Comparison of ENCODE assay signal across 10 cellular contexts in genomic region chr12:111673503-111673902, GRCh38. TPM values are rescaled to one million over a fixed set of nuclear protein-coding genes. Genes with fewer than 3 reads are reported as not detected.
A peak's percentile ranks its signal among the peaks of the same experiment; 100 is the strongest.
DNase-seq lines count a peak whose midpoint lies in the region; ATAC-seq and TF ChIP-seq lines count a peak whose summit lies in the region.
"Had no signal": no experiment of that assay in that cellular context is flagged by ENCODE, and none has a peak within 500 bp of the region (broad histone marks: within the 10 kb centered on the region; RNA-seq: fewer than 3 reads in every experiment).

No MANE protein-coding gene starts in this region.

- H3K36me3 ChIP-seq in GM23338 (ENCODE audit: insufficient read depth) (peaks cover 40% of the 10 kb centered on the region), hepatocyte (replicated peaks; ENCODE audit: insufficient read depth, low read depth) (no peaks in the 10 kb centered on the region)

- 95% methylated on average over 3 of the region's 3 CpGs for WGBS in hepatocyte (ENCODE audit: low lambda C conversion rate, missing lambda C conversion rate)

- peaks cover 2% of the 10 kb centered on the region for H3K27me3 Mint-ChIP-seq in GM23338 (ENCODE audit: insufficient read depth, low read depth, poor library complexity)
- H3K27me3 Mint-ChIP-seq in WTC11 (ENCODE audit: low read depth), result no peaks in the 10 kb centered on the region
- H3K27me3 Mint-ChIP-seq: activated naive CD4-positive, alpha-beta T cell treated with anti-CD3 and anti-CD28 coated beads, Interleukin-2, amount 50 U/mL, for 24 hours had no signal

- peak; percentile 59 for TF ChIP-seq CTCF in AG09309 (IDR thresholded peaks at IDR 0.05; ENCODE audit: control insufficient read depth, insufficient read depth, low read depth, low read length, missing control alignments)
- TF ChIP-seq CTCF in GM23338 (conservative IDR thresholded peaks at IDR 0.05; ENCODE audit: low read depth in 2 of 2), result peak; percentile 52 to 62
- TF ChIP-seq CTCF in WTC11 (IDR thresholded peaks at IDR 0.05), result peak; percentile 20; the same call in 1 of the 2 replicates
- TF ChIP-seq CTCF in hepatocyte (IDR thresholded peaks at IDR 0.05; ENCODE audit: poor library complexity), result peak; percentile 53

- no peak overlapping the region for H2AFZ ChIP-seq in GM23338
- no peak overlapping the region for H2AFZ ChIP-seq in hepatocyte

- no peaks in the 10 kb centered on the region for H3K27me3 ChIP-seq in GM23338 (ENCODE audit: insufficient read depth)
- no peaks in the 10 kb centered on the region for H3K27me3 ChIP-seq in hepatocyte

- H3K27ac ChIP-seq in GM23338 (ENCODE audit: low read depth) (peak overlapping the region; percentile 59; the same call in 1 of the 2 replicates), hepatocyte (no peak overlapping the region)

- H3K4me2 ChIP-seq in GM23338, result no peak overlapping the region
- H3K4me2 ChIP-seq in hepatocyte, result no peak overlapping the region

- no peaks in the 10 kb centered on the region for H3K4me1 ChIP-seq in GM23338 (ENCODE audit: insufficient read depth)
- no peaks in the 10 kb centered on the region for H3K4me1 ChIP-seq in hepatocyte (ENCODE audit: insufficient read depth)

- no peaks in the 10 kb centered on the region for H3K9me3 ChIP-seq in hepatocyte (ENCODE audit: low read depth)

- H3F3A ChIP-seq in GM23338 (replicated peaks; ENCODE audit: low read depth), result 0 out of 2 replicates have a peak, but pooled peaks cover 9% of the 10 kb centered on the region

- H3K27ac Mint-ChIP-seq in GM23338 (no peak overlapping the region), WTC11 (no peak overlapping the region)
- H3K27ac Mint-ChIP-seq: activated naive CD4-positive, alpha-beta T cell treated with anti-CD3 and anti-CD28 coated beads, Interleukin-2, amount 50 U/mL, for 24 hours had no signal

- H3K9me3 Mint-ChIP-seq in GM23338, result no peaks in the 10 kb centered on the region
- no peaks in the 10 kb centered on the region for H3K9me3 Mint-ChIP-seq in WTC11
- H3K9me3 Mint-ChIP-seq: activated naive CD4-positive, alpha-beta T cell treated with anti-CD3 and anti-CD28 coated beads, Interleukin-2, amount 50 U/mL, for 24 hours had no signal

- no peak; the same call in 2 of the 3 replicates for ATAC-seq in GM23338
- no peak for ATAC-seq in WTC11
- no peak for ATAC-seq in HG03025 (IDR thresholded peaks at IDR 0.05; ENCODE audit: low FRiP score, unreplicated experiment)
- ATAC-seq in GM21447 (IDR thresholded peaks at IDR 0.05; ENCODE audit: unreplicated experiment), result no peak

- H3K79me2 ChIP-seq in GM23338 (replicated peaks; ENCODE audit: insufficient read depth) (no peaks in the 10 kb centered on the region), hepatocyte (no peaks in the 10 kb centered on the region)

- H3K9me2 ChIP-seq in GM23338 (ENCODE audit: insufficient read depth), result no peaks in the 10 kb centered on the region
- no peaks in the 10 kb centered on the region for H3K9me2 ChIP-seq in hepatocyte (replicated peaks; ENCODE audit: insufficient read depth)

- no peak for DNase-seq in AG09309 (ENCODE audit: low read depth)
- peak; percentile 61 for DNase-seq in GM23338 (ENCODE audit: low spot score)
- no peak for DNase-seq in WTC11 (ENCODE audit: low spot score)
- peak; percentile 32 for DNase-seq in hepatocyte (ENCODE audit: low spot score)
- DNase-seq in NCI-H146 (lab: John Stamatoyannopoulos, UW), result no peak
- no peak for DNase-seq in activated CD4-positive, alpha-beta T cell treated with anti-CD3 and anti-CD28 coated beads for 4 hours
- DNase-seq: left colon had no signal

- no peaks in the 10 kb centered on the region for H3K4me1 Mint-ChIP-seq in GM23338
- H3K4me1 Mint-ChIP-seq in WTC11, result no peaks in the 10 kb centered on the region
- H3K4me1 Mint-ChIP-seq: activated naive CD4-positive, alpha-beta T cell treated with anti-CD3 and anti-CD28 coated beads, Interleukin-2, amount 50 U/mL, for 24 hours had no signal

- CTCF ChIA-PET in WTC11 (lab: Charles Lee), result interaction anchor here (0.5 to 2.2 kb wide), 28 partner anchors 9 to 312 kb away, joined by 3 to 13 read pairs (median 3); partner anchors contain the start of genes ACAD10 and BRAP

- H3K4me3 Mint-ChIP-seq in GM23338 (no peak overlapping the region), WTC11 (no peak overlapping the region)
- H3K4me3 Mint-ChIP-seq: activated naive CD4-positive, alpha-beta T cell treated with anti-CD3 and anti-CD28 coated beads, Interleukin-2, amount 50 U/mL, for 24 hours had no signal

- no peak overlapping the region for H3K4me3 ChIP-seq in AG09309 (ENCODE audit: control insufficient read depth, low read depth, low read length)
- no peak overlapping the region for H3K4me3 ChIP-seq in GM23338
- H3K4me3 ChIP-seq in hepatocyte, result no peak overlapping the region

- POLR2A ChIA-PET in WTC11 (lab: Charles Lee), result no interaction called here

- H3K36me3 Mint-ChIP-seq in GM23338 (ENCODE audit: low read depth), result peaks cover 43% of the 10 kb centered on the region
- peaks cover 40% of the 10 kb centered on the region for H3K36me3 Mint-ChIP-seq in WTC11

- H4K20me1 ChIP-seq in GM23338 (replicated peaks; ENCODE audit: insufficient read depth), result peaks cover 17% of the 10 kb centered on the region
- H4K20me1 ChIP-seq in hepatocyte (ENCODE audit: insufficient read depth, poor library complexity, severe bottlenecking), result no peaks in the 10 kb centered on the region

TF ChIP-seq in GM23338, 12 proteins besides CTCF, POLR2A, EP300 and RAD21 (continues in another document):
- TF ChIP-seq ZNF331 (CRISPR knock-in tag; IDR thresholded peaks at IDR 0.05; ENCODE audit: low read depth), result no peak
- TF ChIP-seq CREB1 (CRISPR knock-in tag; IDR thresholded peaks at IDR 0.05; ENCODE audit: low read depth), result no peak
- TF ChIP-seq EZH2phosphoT487 (IDR thresholded peaks at IDR 0.05; ENCODE audit: unreplicated experiment), result no peak
- TF ChIP-seq STAT1 (IDR thresholded peaks at IDR 0.05; ENCODE audit: unreplicated experiment), result no peak
- no peak for TF ChIP-seq NANOG (IDR thresholded peaks at IDR 0.05; ENCODE audit: borderline replicate concordance)

TF ChIP-seq in WTC11, 78 proteins besides CTCF, POLR2A, EP300 and RAD21:
- TF ChIP-seq OVOL2 (CRISPR knock-in tag; IDR thresholded peaks at IDR 0.05; ENCODE audit: borderline replicate concordance) (no peak), ZBTB43 (CRISPR knock-in tag; IDR thresholded peaks at IDR 0.05) (no peak), USF1 (CRISPR knock-in tag; IDR thresholded peaks at IDR 0.05) (no peak), ZBTB21 (CRISPR knock-in tag; IDR thresholded peaks at IDR 0.05; ENCODE audit: borderline replicate concordance) (no peak), ATF3 (CRISPR knock-in tag; conservative IDR thresholded peaks at IDR 0.05) (no peak), TP53 (CRISPR knock-in tag; IDR thresholded peaks at IDR 0.05) (no peak), ZSCAN18 (CRISPR knock-in tag; IDR thresholded peaks at IDR 0.05) (no peak)

RNA-seq across cellular contexts. Expression of gene BRAP, which starts 12.3 kb away (rescaled TPM):
- total RNA-seq in GM23338 (2014; rRNA removed; shearing (Covaris generic)), result 17.2 and 19.4 TPM in 2 replicates
- polyA plus RNA-seq in GM23338 (2016; fragmentation: Nextera tagmentation; extraction: Ambion mirVana) (13.6 and 14.9 TPM in 2 replicates), hepatocyte (16.8 and 19.7 TPM in 2 replicates)
- total RNA-seq in WTC11 (2021) (17.3 to 18.3 TPM (median 18.1 TPM) in 3 replicates), hepatocyte (13.9 and 15.8 TPM in 2 replicates)

RNA-seq across cellular contexts. Expression of gene ACAD10, which starts 12.3 kb away (rescaled TPM):
- 23.1 and 24.4 TPM in 2 replicates for total RNA-seq in GM23338 (2014; rRNA removed; shearing (Covaris generic))
- polyA plus RNA-seq in GM23338 (2016; fragmentation: Nextera tagmentation; extraction: Ambion mirVana), result 15.4 and 16.3 TPM in 2 replicates
- total RNA-seq in WTC11 (2021), result 29.1 to 37.5 TPM (median 37.1 TPM) in 3 replicates
- total RNA-seq in hepatocyte, result 21.5 and 32.5 TPM in 2 replicates
- polyA plus RNA-seq in hepatocyte, result 20.7 and 24.2 TPM in 2 replicates

Comparison
In these comparisons a context has a peak if more than half of its experiments do, and no peak if none do; other contexts are left out.
1. DNase-seq: peak in GM23338 (single experiment) and hepatocyte (single experiment); none in AG09309 (single experiment), WTC11 (single experiment), NCI-H146 (single experiment) and activated CD4-positive, alpha-beta T cell treated with anti-CD3 and anti-CD28 coated beads for 4 hours (0 of 2).
2. Peak in every context shown above with its lines, with median percentiles within 50 percentile points of each other: CTCF ChIP-seq.